In the genomic region with DNA sequence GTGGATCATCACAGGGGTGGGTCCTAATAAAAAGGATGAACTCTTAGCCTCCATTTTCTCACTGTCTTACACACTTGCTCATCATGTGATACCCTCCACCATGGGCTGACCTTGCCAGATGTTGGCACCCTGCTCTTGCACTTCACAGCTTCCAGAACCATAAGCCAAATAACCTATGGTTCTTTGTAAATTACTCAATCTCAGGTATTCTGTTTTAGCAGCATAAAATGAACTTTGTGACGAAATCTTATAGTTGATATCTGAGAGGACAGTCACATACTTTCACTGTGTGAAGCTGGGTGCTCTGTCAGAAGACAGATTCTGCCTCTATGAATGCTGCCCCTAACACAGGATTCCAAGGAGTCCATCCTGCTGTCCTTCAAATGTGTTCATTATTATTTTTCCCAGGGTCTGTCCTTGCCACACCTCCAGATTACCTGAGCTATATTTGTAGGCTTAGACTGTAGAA, we compare ENCODE assay signal across 15 cellular contexts. TPM values are rescaled to one million over a fixed set of nuclear protein-coding genes. Genes with fewer than 3 reads are reported as not detected.
DNase-seq lines count a peak whose midpoint lies in the region; ATAC-seq and TF ChIP-seq lines count a peak whose summit lies in the region.
"Had no signal": no experiment of that assay in that cellular context is flagged by ENCODE, and none has a peak within 500 bp of the region (broad histone marks: within the 10 kb centered on the region; RNA-seq: fewer than 3 reads in every experiment).

No MANE protein-coding gene starts in this region.

- H3K27ac ChIP-seq in gastrocnemius medialis = peak overlapping the region; percentile 48 to 78 (median 69)

- no peaks in the 10 kb centered on the region for H3K9me3 ChIP-seq in gastrocnemius medialis

- no peak for TF ChIP-seq CTCF in gastrocnemius medialis (IDR thresholded peaks at IDR 0.05 in 4 of 5, conservative IDR thresholded peaks at IDR 0.05 in 1 of 5)
- TF ChIP-seq CTCF in glutamatergic neuron (IDR thresholded peaks at IDR 0.05; ENCODE audit: partially characterized antibody, unreplicated experiment) = no peak

- no peaks in the 10 kb centered on the region for H3K36me3 ChIP-seq in gastrocnemius medialis

- no peak for TF ChIP-seq POLR2A in gastrocnemius medialis (IDR thresholded peaks at IDR 0.05)

- no peak for DNase-seq in activated naive CD4-positive, alpha-beta T cell treated with anti-CD3 and anti-CD28 coated beads, Interleukin-2, amount 10 ng/mL, durations not matched to agents 7 days and 5 days
- no peak for DNase-seq in activated naive CD4-positive, alpha-beta T cell (lab: John Stamatoyannopoulos, UW)
- DNase-seq in effector memory CD8-positive, alpha-beta T cell = no peak
- no peak for DNase-seq in gastrocnemius medialis
- no peak for DNase-seq in GDM1 (lab: John Stamatoyannopoulos, UW)
- DNase-seq in glutamatergic neuron = no peak
- DNase-seq in AG20443 (ENCODE audit: low spot score) = no peak
- DNase-seq: activated T-cell treated with anti-CD3 and anti-CD28 coated beads, Interleukin-2, amount 50 U/mL, for 4 hours; GF-D8; KG1; NCI-H1417; spleen; stimulated activated naive CD4-positive, alpha-beta T cell treated with Interleukin-2 at 50 U/mL for 16 hours had no signal

- peaks cover 21% of the 10 kb centered on the region for H3K9me3 Mint-ChIP-seq in activated naive CD4-positive, alpha-beta T cell treated with anti-CD3 and anti-CD28 coated beads, Interleukin-2, amount 10 ng/mL, durations not matched to agents 7 days and 5 days
- H3K9me3 Mint-ChIP-seq in effector memory CD8-positive, alpha-beta T cell = peaks cover 0 to 4% of the 10 kb centered on the region in 2 donors
- no peaks in the 10 kb centered on the region for H3K9me3 Mint-ChIP-seq in glutamatergic neuron (ENCODE audit: unreplicated experiment)
- H3K9me3 Mint-ChIP-seq: activated T-cell treated with anti-CD3 and anti-CD28 coated beads, Interleukin-2, amount 50 U/mL, for 4 hours had no signal

- peaks cover 68% of the 10 kb centered on the region for H3K4me1 Mint-ChIP-seq in activated naive CD4-positive, alpha-beta T cell treated with anti-CD3 and anti-CD28 coated beads, Interleukin-2, amount 10 ng/mL, durations not matched to agents 7 days and 5 days
- H3K4me1 Mint-ChIP-seq in effector memory CD8-positive, alpha-beta T cell (ENCODE audit: low read depth in 2 of 2) = peaks cover 37 to 45% of the 10 kb centered on the region in 2 donors
- H3K4me1 Mint-ChIP-seq in glutamatergic neuron (ENCODE audit: low read depth, unreplicated experiment) = peaks cover 4% of the 10 kb centered on the region

- ATAC-seq in HG02885 (IDR thresholded peaks at IDR 0.05; ENCODE audit: poor library complexity, unreplicated experiment) (peak; percentile 12), gastrocnemius medialis (peak in 1 of 2 donors; percentile 20)
- no peak for ATAC-seq in effector memory CD8-positive, alpha-beta T cell (replicated peaks)
- ATAC-seq: activated T-cell treated with anti-CD3 and anti-CD28 coated beads, Interleukin-2, amount 50 U/mL, for 4 hours; esophagus mucosa had no signal

- no peaks in the 10 kb centered on the region for H3K27me3 Mint-ChIP-seq in activated naive CD4-positive, alpha-beta T cell treated with anti-CD3 and anti-CD28 coated beads, Interleukin-2, amount 10 ng/mL, durations not matched to agents 7 days and 5 days
- no peaks in the 10 kb centered on the region for H3K27me3 Mint-ChIP-seq in effector memory CD8-positive, alpha-beta T cell
- H3K27me3 Mint-ChIP-seq in glutamatergic neuron (ENCODE audit: unreplicated experiment) = no peaks in the 10 kb centered on the region

- no peak overlapping the region for H3K4me3 ChIP-seq in gastrocnemius medialis
- H3K4me3 ChIP-seq: spleen had no signal

- H3K4me1 ChIP-seq in gastrocnemius medialis = peaks cover 66 to 84% of the 10 kb centered on the region in 2 donors

- CTCF ChIA-PET in activated naive CD4-positive, alpha-beta T cell treated with anti-CD3 and anti-CD28 coated beads, Interleukin-2, amount 10 ng/mL, durations not matched to agents 7 days and 5 days (lab: Charles Lee) = interaction anchor here (1.0 to 1.3 kb wide), 2 partner anchors 12 to 14 kb away, joined by 3 to 5 read pairs; partner anchors contain the start of gene DUSP10

- in situ Hi-C loops in gastrocnemius medialis (cut with MboI; ENCODE audit: low sequenced_read_pairs in 4 of 4) = loop anchor here (25.0 kb wide), 3 partner anchors 166 to 909 kb away; no protein-coding TSS in a partner anchor

- H3K27me3 ChIP-seq in gastrocnemius medialis = no peaks in the 10 kb centered on the region
- H3K27me3 ChIP-seq: spleen had no signal

- H3K27ac Mint-ChIP-seq in activated naive CD4-positive, alpha-beta T cell treated with anti-CD3 and anti-CD28 coated beads, Interleukin-2, amount 10 ng/mL, durations not matched to agents 7 days and 5 days = peak overlapping the region; percentile 87
- peak overlapping the region; percentile 68 to 85 for H3K27ac Mint-ChIP-seq in effector memory CD8-positive, alpha-beta T cell
- no peak overlapping the region for H3K27ac Mint-ChIP-seq in glutamatergic neuron (ENCODE audit: unreplicated experiment)

- intact Hi-C loops in gastrocnemius medialis (cut with DNase I; ENCODE audit: low total_unique reads) = no loop called here

- no peak overlapping the region for H3K4me3 Mint-ChIP-seq in activated naive CD4-positive, alpha-beta T cell treated with anti-CD3 and anti-CD28 coated beads, Interleukin-2, amount 10 ng/mL, durations not matched to agents 7 days and 5 days
- peak overlapping the region; percentile 2 to 56 for H3K4me3 Mint-ChIP-seq in effector memory CD8-positive, alpha-beta T cell
- no peak overlapping the region for H3K4me3 Mint-ChIP-seq in glutamatergic neuron (ENCODE audit: unreplicated experiment)
- H3K4me3 Mint-ChIP-seq: activated T-cell treated with anti-CD3 and anti-CD28 coated beads, Interleukin-2, amount 50 U/mL, for 4 hours had no signal

- peaks cover 66% of the 10 kb centered on the region for H3K36me3 Mint-ChIP-seq in activated naive CD4-positive, alpha-beta T cell treated with anti-CD3 and anti-CD28 coated beads, Interleukin-2, amount 10 ng/mL, durations not matched to agents 7 days and 5 days
- H3K36me3 Mint-ChIP-seq in effector memory CD8-positive, alpha-beta T cell (ENCODE audit: insufficient read depth) = peaks cover 16% of the 10 kb centered on the region
- H3K36me3 Mint-ChIP-seq in glutamatergic neuron (ENCODE audit: unreplicated experiment) = peaks cover under 1% of the 10 kb centered on the region

RNA-seq across cellular contexts. Expression of gene DUSP10, which starts 13.8 kb away (rescaled TPM):
- total RNA-seq in gastrocnemius medialis (1 to 10 TPM; 2.9 to 7.0 (median 5.9) TPM), glutamatergic neuron (ENCODE audit: unreplicated experiment) (21.5 TPM)

Comparison
In these comparisons a context has a peak if more than half of its experiments do, and no peak if none do; other contexts are left out.
1. H3K4me3 Mint-ChIP-seq: peak in effector memory CD8-positive, alpha-beta T cell (2 of 2); none in activated naive CD4-positive, alpha-beta T cell treated with anti-CD3 and anti-CD28 coated beads, Interleukin-2, amount 10 ng/mL, durations not matched to agents 7 days and 5 days (single experiment) and glutamatergic neuron (single experiment).